ENCODE assay signal across 3 cellular contexts in genomic region chr15:23647001-23647295, GRCh38.
TF ChIP-seq lines count a peak whose summit lies in the region.

No MANE protein-coding gene starts in this region.

TF ChIP-seq in SK-N-SH, 30 proteins besides CTCF, POLR2A, EP300 and RAD21:
- TF ChIP-seq NFIC (IDR thresholded peaks at IDR 0.05; ENCODE audit: borderline replicate concordance) (no peak), ZBTB33 (IDR thresholded peaks at IDR 0.05; ENCODE audit: borderline replicate concordance, low read depth) (no peak), FOXJ3 (CRISPR knock-in tag; IDR thresholded peaks at IDR 0.05) (no peak), IRF3 (IDR thresholded peaks at IDR 0.05; ENCODE audit: low read depth, low read length) (no peak)

TF ChIP-seq in SK-N-SH treated with all-trans-retinoic acid at 6 μM for 48 hours, 23 proteins besides CTCF, POLR2A, EP300 and RAD21:
- TF ChIP-seq ZFP3 (CRISPR knock-in tag; IDR thresholded peaks at IDR 0.05) (no peak), GLIS3 (CRISPR knock-in tag; IDR thresholded peaks at IDR 0.05) (no peak), TCF4 (CRISPR knock-in tag; IDR thresholded peaks at IDR 0.05; ENCODE audit: borderline replicate concordance) (no peak), ZNF565 (CRISPR knock-in tag; conservative IDR thresholded peaks at IDR 0.05; ENCODE audit: low read depth) (no peak), ISL1 (CRISPR knock-in tag; IDR thresholded peaks at IDR 0.05) (no peak), BACH2 (CRISPR knock-in tag; IDR thresholded peaks at IDR 0.05; ENCODE audit: borderline replicate concordance) (no peak), ARNTL (CRISPR knock-in tag; IDR thresholded peaks at IDR 0.05; ENCODE audit: borderline replicate concordance, low read depth) (no peak), PATZ1 (CRISPR knock-in tag; IDR thresholded peaks at IDR 0.05; ENCODE audit: borderline replicate concordance) (no peak), RARB (CRISPR knock-in tag; IDR thresholded peaks at IDR 0.05) (no peak), CREB5 (CRISPR knock-in tag; IDR thresholded peaks at IDR 0.05; ENCODE audit: low read depth) (no peak), ZNF8 (CRISPR knock-in tag; IDR thresholded peaks at IDR 0.05) (no peak), ESRRG (CRISPR knock-in tag; IDR thresholded peaks at IDR 0.05) (no peak), ZC3H10 (CRISPR knock-in tag; IDR thresholded peaks at IDR 0.05) (no peak), ZFP30 (CRISPR knock-in tag; IDR thresholded peaks at IDR 0.05) (no peak), ZNF70 (CRISPR knock-in tag; IDR thresholded peaks at IDR 0.05) (no peak), PPARA (CRISPR knock-in tag; IDR thresholded peaks at IDR 0.05; ENCODE audit: borderline replicate concordance) (no peak)
- TF ChIP-seq, protein P1, sequence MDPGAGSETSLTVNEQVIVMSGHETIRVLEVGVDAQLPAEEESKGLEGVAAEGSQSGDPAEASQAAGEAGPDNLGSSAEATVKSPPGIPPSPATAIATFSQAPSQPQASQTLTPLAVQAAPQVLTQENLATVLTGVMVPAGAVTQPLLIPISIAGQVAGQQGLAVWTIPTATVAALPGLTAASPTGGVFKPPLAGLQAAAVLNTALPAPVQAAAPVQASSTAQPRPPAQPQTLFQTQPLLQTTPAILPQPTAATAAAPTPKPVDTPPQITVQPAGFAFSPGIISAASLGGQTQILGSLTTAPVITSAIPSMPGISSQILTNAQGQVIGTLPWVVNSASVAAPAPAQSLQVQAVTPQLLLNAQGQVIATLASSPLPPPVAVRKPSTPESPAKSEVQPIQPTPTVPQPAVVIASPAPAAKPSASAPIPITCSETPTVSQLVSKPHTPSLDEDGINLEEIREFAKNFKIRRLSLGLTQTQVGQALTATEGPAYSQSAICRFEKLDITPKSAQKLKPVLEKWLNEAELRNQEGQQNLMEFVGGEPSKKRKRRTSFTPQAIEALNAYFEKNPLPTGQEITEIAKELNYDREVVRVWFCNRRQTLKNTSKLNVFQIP (CRISPR knock-in tag; IDR thresholded peaks at IDR 0.05; ENCODE audit: borderline replicate concordance, low read depth) = no peak
- TF ChIP-seq, protein P2, sequence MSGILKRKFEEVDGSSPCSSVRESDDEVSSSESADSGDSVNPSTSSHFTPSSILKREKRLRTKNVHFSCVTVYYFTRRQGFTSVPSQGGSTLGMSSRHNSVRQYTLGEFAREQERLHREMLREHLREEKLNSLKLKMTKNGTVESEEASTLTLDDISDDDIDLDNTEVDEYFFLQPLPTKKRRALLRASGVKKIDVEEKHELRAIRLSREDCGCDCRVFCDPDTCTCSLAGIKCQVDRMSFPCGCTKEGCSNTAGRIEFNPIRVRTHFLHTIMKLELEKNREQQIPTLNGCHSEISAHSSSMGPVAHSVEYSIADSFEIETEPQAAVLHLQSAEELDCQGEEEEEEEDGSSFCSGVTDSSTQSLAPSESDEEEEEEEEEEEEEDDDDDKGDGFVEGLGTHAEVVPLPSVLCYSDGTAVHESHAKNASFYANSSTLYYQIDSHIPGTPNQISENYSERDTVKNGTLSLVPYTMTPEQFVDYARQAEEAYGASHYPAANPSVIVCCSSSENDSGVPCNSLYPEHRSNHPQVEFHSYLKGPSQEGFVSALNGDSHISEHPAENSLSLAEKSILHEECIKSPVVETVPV (CRISPR knock-in tag; IDR thresholded peaks at IDR 0.05) = no peak

TF ChIP-seq in H1, 55 proteins besides CTCF, POLR2A, EP300 and RAD21:
- TF ChIP-seq HDAC6 (IDR thresholded peaks at IDR 0.05; ENCODE audit: low read depth, low read length) (no peak), SP2 (IDR thresholded peaks at IDR 0.05; ENCODE audit: low read length) (no peak), GABPA (IDR thresholded peaks at IDR 0.05; ENCODE audit: borderline replicate concordance, insufficient read depth, low read length) (no peak), PHF8 (conservative IDR thresholded peaks at IDR 0.05; ENCODE audit: low read depth, low read length) (no peak), TCF12 (IDR thresholded peaks at IDR 0.05; ENCODE audit: low read depth, low read length) (no peak), RXRA (IDR thresholded peaks at IDR 0.05; ENCODE audit: insufficient read depth, low read depth, low read length) (no peak), RNF2 (IDR thresholded peaks at IDR 0.05; ENCODE audit: borderline replicate concordance, low read depth, low read length, missing control alignments, poor library complexity, severe bottlenecking) (no peak), CTBP2 (IDR thresholded peaks at IDR 0.05; ENCODE audit: borderline replicate concordance, insufficient read depth, insufficient read length, low read length) (no peak), JUN (IDR thresholded peaks at IDR 0.05; ENCODE audit: low read depth, low read length) (no peak), CREB1 (IDR thresholded peaks at IDR 0.05) (no peak), NRF1 (IDR thresholded peaks at IDR 0.05; ENCODE audit: low read depth, low read length) (no peak), BRCA1 (IDR thresholded peaks at IDR 0.05; ENCODE audit: low read depth, low read length) (no peak), TBP (IDR thresholded peaks at IDR 0.05; ENCODE audit: low read depth, low read length) (no peak), SIRT6 (IDR thresholded peaks at IDR 0.05; ENCODE audit: low read length) (no peak), KDM5A (IDR thresholded peaks at IDR 0.05; ENCODE audit: low read length) (no peak), SUZ12 (IDR thresholded peaks at IDR 0.05; ENCODE audit: low read length) (no peak), SIN3A (conservative IDR thresholded peaks at IDR 0.05 in 1 of 2, IDR thresholded peaks at IDR 0.05 in 1 of 2; ENCODE audit: low read depth in 1 of 2, low read length in 2 of 2) (no peak), BCL11A (IDR thresholded peaks at IDR 0.05; ENCODE audit: low read depth in 2 of 2, low read length in 2 of 2) (no peak), POLR2AphosphoS5 (IDR thresholded peaks at IDR 0.05; ENCODE audit: low read depth, low read length) (no peak)
